In genomic region chr15:81091889-81092558, GRCh38 we compare ENCODE assay signal across 8 cellular contexts. TPM values are rescaled to one million over a fixed set of nuclear protein-coding genes. Genes with fewer than 3 reads are reported as not detected.
DNase-seq lines count a peak whose midpoint lies in the region; ATAC-seq and TF ChIP-seq lines count a peak whose summit lies in the region.

No MANE protein-coding gene starts in this region.

- WGBS in lower leg skin, 2 donors, result 48 to 50% methylated on average over 13 of the region's 13 CpGs

- H3K4me3 ChIP-seq in BJ (ENCODE audit: low read depth, low read length) (no peak overlapping the region), lower leg skin (ENCODE audit: low read depth, poor library complexity, severe bottlenecking) (no peak overlapping the region)

- no peak for ATAC-seq in HG02571 (IDR thresholded peaks at IDR 0.05; ENCODE audit: unreplicated experiment)

- POLR2A ChIA-PET in BJ (lab: Charles Lee), result interaction anchor here (0.6 kb wide), 1 partner anchor 25 kb away, joined by 5 read pairs; no protein-coding TSS in a partner anchor

- DNase-seq in BJ (ENCODE audit: low read depth) (peak; percentile 93), NCI-H2107 treated with DMSO at 0.1 percent for 48 hours (lab: John Stamatoyannopoulos, UW; ENCODE audit: unreplicated experiment) (peak; percentile 38), cerebellar cortex (ENCODE audit: low spot score) (peak; percentile 55), mucosa of gallbladder (ENCODE audit: low spot score) (peak; percentile 42), erythroblast (lab: John Stamatoyannopoulos, UW) (no peak), lower leg skin (ENCODE audit: low spot score in 2 of 2) (no peak)
- DNase-seq in activated naive CD4-positive, alpha-beta T cell treated with anti-CD3 and anti-CD28 coated beads, Interleukin-2, amount 50 U/mL, for 16 hours, result no peak

- CTCF ChIA-PET in BJ (lab: Yijun Ruan, JAX), result interaction anchor here (0.5 to 2.1 kb wide), 3 partner anchors 14 to 328 kb away, joined by 3 to 16 read pairs (median 6); no protein-coding TSS in a partner anchor

- TF ChIP-seq POLR2A in erythroblast (IDR thresholded peaks at IDR 0.05; ENCODE audit: low read length) (no peak), lower leg skin (IDR thresholded peaks at IDR 0.05) (no peak)

- intact Hi-C loops in lower leg skin (cut with DNase I; ENCODE audit: low total_unique reads), result no loop called here

- 0 out of 2 replicates have a peak, but pooled peaks cover 1% of the 10 kb centered on the region for H3K27me3 ChIP-seq in BJ (ENCODE audit: control insufficient read depth, insufficient read depth, low read length)

- H3K36me3 ChIP-seq in BJ (ENCODE audit: control insufficient read depth, insufficient read depth, low read length), result no peaks in the 10 kb centered on the region

- no peak for TF ChIP-seq CTCF in BJ (IDR thresholded peaks at IDR 0.05; ENCODE audit: insufficient read depth, low read depth, low read length)
- TF ChIP-seq CTCF in lower leg skin (IDR thresholded peaks at IDR 0.05), result no peak

RNA-seq across cellular contexts. Expression of gene CFAP161, which starts 42.0 kb away (rescaled TPM):
- polyA plus RNA-seq in BJ (2011; rRNA removed), result not detected in 2 replicates
- 0.21 and 0.47 TPM in 2 replicates for polyA minus RNA-seq in BJ (2011; rRNA and poly(A)+ RNA removed)
- 0.17 TPM for total RNA-seq in mucosa of gallbladder
- under 1 TPM in 2 of 4 donors, not detected in 2; 0.25 to 0.49 TPM for total RNA-seq in lower leg skin

Comparison
In these comparisons a context has a peak if more than half of its experiments do, and no peak if none do; other contexts are left out.
1. DNase-seq: peak in BJ (single experiment), NCI-H2107 treated with DMSO at 0.1 percent for 48 hours (single experiment), cerebellar cortex (single experiment) and mucosa of gallbladder (single experiment); none in erythroblast (0 of 2), lower leg skin (0 of 2) and activated naive CD4-positive, alpha-beta T cell treated with anti-CD3 and anti-CD28 coated beads, Interleukin-2, amount 50 U/mL, for 16 hours (single experiment).